8 cellular contexts compared by ENCODE assay signal in the genomic region with DNA sequence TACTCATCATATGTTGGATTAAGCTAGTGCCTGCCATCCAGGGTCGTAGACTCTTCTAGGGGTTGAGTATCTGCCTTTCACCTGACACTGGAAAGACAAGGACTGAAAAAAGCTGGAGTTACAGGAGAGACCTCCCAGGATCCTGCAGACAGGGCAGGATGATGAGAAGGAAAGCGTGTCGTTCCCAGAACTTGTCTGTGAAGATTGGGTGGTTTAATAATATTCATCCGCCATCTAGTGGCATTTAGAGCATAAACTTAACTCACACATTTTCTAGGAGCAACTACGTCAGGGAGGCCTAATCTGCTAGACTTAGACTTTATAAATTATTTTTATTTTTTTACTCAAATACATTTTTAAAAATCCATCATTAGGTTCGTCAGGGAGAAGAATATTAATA. TPM values are rescaled to one million over a fixed set of nuclear protein-coding genes. Genes with fewer than 3 reads are reported as not detected.
DNase-seq lines count a peak whose midpoint lies in the region; ATAC-seq and TF ChIP-seq lines count a peak whose summit lies in the region.

No MANE protein-coding gene starts in this region.

- H3K36me3 ChIP-seq in A673 (ENCODE audit: insufficient read depth, low read length, poor library complexity, severe bottlenecking) (no peaks in the 10 kb centered on the region), SK-N-MC (ENCODE audit: insufficient read depth, low read length) (no peaks in the 10 kb centered on the region)

- POLR2A ChIA-PET in A673 (lab: Charles Lee; ENCODE audit: low non-redundant PET), result no interaction called here

- no peak overlapping the region for H3K27ac Mint-ChIP-seq in osteocyte (ENCODE audit: unreplicated experiment)

- peaks cover 5% of the 10 kb centered on the region for H3K27me3 Mint-ChIP-seq in osteocyte (ENCODE audit: unreplicated experiment)

- no peaks in the 10 kb centered on the region for H3K36me3 Mint-ChIP-seq in osteocyte (ENCODE audit: unreplicated experiment)

- DNase-seq in A673 (ENCODE audit: low spot score) (peak; percentile 90), GM12865 (ENCODE audit: low read depth) (peak; percentile 65), SK-N-MC (ENCODE audit: low read depth, low spot score) (peak; percentile 67), fibroblast of gingiva (ENCODE audit: low read depth) (peak; percentile 63), osteocyte (ENCODE audit: extremely low spot score, unreplicated experiment) (no peak), germinal center (ENCODE audit: low spot score) (no peak)
- peak; percentile 57 for DNase-seq in Jurkat, Clone E6-1 (ENCODE audit: low read depth, low spot score)

- H3K9ac ChIP-seq in SK-N-MC (ENCODE audit: insufficient read length), result no peak overlapping the region

- no peaks in the 10 kb centered on the region for H3K27me3 ChIP-seq in A673 (replicated peaks; ENCODE audit: insufficient read depth, low read depth, low read length, poor library complexity)

- H3K4me1 Mint-ChIP-seq in osteocyte (ENCODE audit: unreplicated experiment), result peaks cover 14% of the 10 kb centered on the region

- peak; percentile 64 for TF ChIP-seq CTCF in A673 (conservative IDR thresholded peaks at IDR 0.05; ENCODE audit: low read depth, low read length)
- TF ChIP-seq CTCF in GM12865 (IDR thresholded peaks at IDR 0.05; ENCODE audit: insufficient read depth, low read depth, low read length, missing control alignments), result peak; percentile 33
- peak; percentile 74 for TF ChIP-seq CTCF in osteocyte (IDR thresholded peaks at IDR 0.05)

- H3K9me3 Mint-ChIP-seq in osteocyte (ENCODE audit: unreplicated experiment), result no peaks in the 10 kb centered on the region

- H3K9me3 ChIP-seq in A673 (ENCODE audit: low read depth, low read length, poor library complexity, severe bottlenecking) (no peaks in the 10 kb centered on the region), SK-N-MC (ENCODE audit: low read depth, low read length) (no peaks in the 10 kb centered on the region)

- no TSS peak for BruUV-seq in A673 (replicated peaks; lab: Mats Ljungman, UMichigan)

- H3K4me3 Mint-ChIP-seq in osteocyte (ENCODE audit: unreplicated experiment), result no peak overlapping the region

- H3K27ac ChIP-seq in A673 (ENCODE audit: low read depth, low read length, poor library complexity, severe bottlenecking) (no peak overlapping the region), SK-N-MC (peak overlapping the region; percentile 80)

- CTCF ChIA-PET in A673 (lab: Charles Lee), result interaction anchor here (0.7 to 2.5 kb wide), 7 partner anchors 16 to 424 kb away, joined by 3 to 15 read pairs (median 4); a partner anchor contains a TSS

- H3K4me3 ChIP-seq in A673 (ENCODE audit: low read depth, low read length, poor library complexity, severe bottlenecking) (no peak overlapping the region), GM12865 (ENCODE audit: low read depth, low read length) (no peak overlapping the region), SK-N-MC (no peak overlapping the region)
- no peak overlapping the region for H3K4me3 ChIP-seq in Jurkat, Clone E6-1 (ENCODE audit: low read length)

- H3K4me1 ChIP-seq in A673 (ENCODE audit: insufficient read depth, low read length, poor library complexity, severe bottlenecking), result peaks cover 26% of the 10 kb centered on the region

- intact Hi-C loops in A673 (cut with micrococcal nuclease; ENCODE audit: unreplicated experiment), result loop anchor here (1.0 to 5.0 kb wide), 5 partner anchors 56 to 398 kb away; a partner anchor contains a TSS

- ATAC-seq in HG02610 (IDR thresholded peaks at IDR 0.05; ENCODE audit: unreplicated experiment), result no peak

RNA-seq across cellular contexts. Expression of a gene that starts 59.6 kb away (rescaled TPM):
- total RNA-seq in A673 (2021) (81.6 and 85.2 TPM in 2 replicates), osteocyte (0.68 and 0.97 TPM in 2 replicates)
- polyA plus RNA-seq in Jurkat, Clone E6-1 (2012; ENCODE audit: insufficient read depth, insufficient read length), result 0.50 TPM

Comparison
In these comparisons a context has a peak if more than half of its experiments do, and no peak if none do; other contexts are left out.
1. DNase-seq: peak in A673 (single experiment), GM12865 (single experiment), Jurkat, Clone E6-1 (single experiment), SK-N-MC (single experiment) and fibroblast of gingiva (single experiment); none in osteocyte (single experiment) and germinal center (single experiment).
2. RNA of a gene that starts 59.6 kb away (total RNA-seq): 81.6 to 85.2 TPM in A673; 0.68 to 0.97 TPM in osteocyte; every median in the first group is over 10 times any median in the second.
3. Peak in every context shown above with its lines, with median percentiles within 50 percentile points of each other: CTCF ChIP-seq.